28 cellular contexts compared by ENCODE assay signal in the genomic region with DNA sequence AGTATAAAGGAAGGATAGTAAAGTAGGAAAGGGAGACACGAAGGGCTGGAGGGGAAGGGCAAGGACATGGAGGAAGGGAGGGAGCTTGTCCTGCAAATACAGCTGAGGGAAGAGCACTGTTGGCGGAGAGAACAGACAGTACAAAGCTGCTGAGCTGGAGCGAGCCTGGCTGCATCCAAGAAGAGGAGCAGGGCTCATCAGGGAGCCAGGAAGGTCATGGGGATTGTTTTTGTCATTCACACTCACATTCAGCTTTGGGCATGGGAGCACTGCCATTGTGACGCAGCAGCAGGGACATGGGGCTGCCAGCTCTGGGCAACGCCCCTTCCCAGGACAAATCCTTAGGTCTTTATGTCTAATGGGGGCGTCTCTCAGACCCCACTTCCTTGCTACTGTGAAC.
DNase-seq lines count a peak whose midpoint lies in the region; ATAC-seq and TF ChIP-seq lines count a peak whose summit lies in the region.
"Had no signal": no experiment of that assay in that cellular context is flagged by ENCODE, and none has a peak within 500 bp of the region (broad histone marks: within the 10 kb centered on the region; RNA-seq: fewer than 3 reads in every experiment).

No MANE protein-coding gene starts in this region.

- 42 to 47% methylated on average over 6 of the region's 6 CpGs for WGBS in GM23248 (ENCODE audit: low coverage in 1 of 2, low lambda C conversion rate in 2 of 2, missing lambda C conversion rate in 2 of 2), 2 experiments
- no CpG with 5 or more reads among the region's 6 CpGs for WGBS in IMR-90 (ENCODE audit: extremely low coverage in 2 of 2, insufficient read length in 1 of 2), 2 experiments

- no peak overlapping the region for H2AFZ ChIP-seq in GM23248
- H2AFZ ChIP-seq in IMR-90 (replicated peaks; ENCODE audit: low read length, poor library complexity), result no peak overlapping the region

- H3K9me3 ChIP-seq in GM23248 (ENCODE audit: low read depth), result no peaks in the 10 kb centered on the region
- no peaks in the 10 kb centered on the region for H3K9me3 ChIP-seq in IMR-90 (ENCODE audit: control insufficient read depth, insufficient read depth, low read length)
- H3K9me3 ChIP-seq in right atrium auricular region, result no peaks in the 10 kb centered on the region
- H3K9me3 ChIP-seq: BE2C, pancreas, tibial artery had no signal

- dilution Hi-C loops in IMR-90 (cut with HindIII; ENCODE audit: low sequenced_read_pairs, unreplicated experiment), result no loop called here

- no peaks in the 10 kb centered on the region for H3K36me3 ChIP-seq in GM23248 (ENCODE audit: low read depth)
- no peaks in the 10 kb centered on the region for H3K36me3 ChIP-seq in IMR-90 (ENCODE audit: control insufficient read depth, insufficient read depth, low read length)
- no peaks in the 10 kb centered on the region for H3K36me3 ChIP-seq in right atrium auricular region
- H3K36me3 ChIP-seq: BE2C, pancreas, tibial artery had no signal

- no peaks in the 10 kb centered on the region for H3K9me2 ChIP-seq in GM23248 (ENCODE audit: insufficient read depth)

- peaks cover 43% of the 10 kb centered on the region for H3K4me1 Mint-ChIP-seq in osteocyte (ENCODE audit: unreplicated experiment)
- H3K4me1 Mint-ChIP-seq: activated naive CD8-positive, alpha-beta T cell treated with anti-CD3 and anti-CD28 coated beads, Interleukin-2, amount 10 ng/mL, durations not matched to agents 7 days and 5 days; CD8-positive, alpha-beta memory T cell had no signal

- H3K27me3 ChIP-seq in GM23248 (replicated peaks; ENCODE audit: insufficient read depth) (no peaks in the 10 kb centered on the region), IMR-90 (ENCODE audit: control insufficient read depth, insufficient read depth, low read length) (no peaks in the 10 kb centered on the region), right atrium auricular region (no peaks in the 10 kb centered on the region)
- H3K27me3 ChIP-seq: BE2C, pancreas, tibial artery had no signal

- peak overlapping the region; percentile 34; the same call in 1 of the 2 replicates for H3K23ac ChIP-seq in IMR-90 (ENCODE audit: low read depth, low read length)

- BruUV-seq in IMR-90 (replicated peaks; lab: Mats Ljungman, UMichigan), result no TSS peak

- H3K9ac ChIP-seq in GM23248, result no peak overlapping the region
- no peak overlapping the region for H3K9ac ChIP-seq in IMR-90 (ENCODE audit: low read depth, low read length)

- peak overlapping the region; percentile 81 for H3K14ac ChIP-seq in IMR-90 (replicated peaks; ENCODE audit: low read depth, low read length)

- H3K4me2 ChIP-seq in GM23248 (ENCODE audit: unreplicated experiment) (no peak overlapping the region), IMR-90 (ENCODE audit: low read depth, low read length) (no peak overlapping the region)

- H3K27me3 Mint-ChIP-seq in osteocyte (ENCODE audit: unreplicated experiment), result no peaks in the 10 kb centered on the region
- H3K27me3 Mint-ChIP-seq: activated naive CD8-positive, alpha-beta T cell treated with anti-CD3 and anti-CD28 coated beads, Interleukin-2, amount 10 ng/mL, durations not matched to agents 7 days and 5 days had no signal

- H3K4ac ChIP-seq in IMR-90 (ENCODE audit: low read depth, low read length), result peak overlapping the region; percentile 95

- H2AK9ac ChIP-seq in IMR-90 (replicated peaks; ENCODE audit: low read depth, low read length, poor library complexity), result no peak overlapping the region

- peaks cover 0 to 42% of the 10 kb centered on the region in 2 experiments; a peak in 3 of 4 replicates for H3K79me1 ChIP-seq in IMR-90 (ENCODE audit: low read depth in 1 of 2, low read length in 2 of 2)

- H4K20me1 ChIP-seq in GM23248 (ENCODE audit: insufficient read depth) (no peaks in the 10 kb centered on the region), IMR-90 (ENCODE audit: insufficient read depth, low read length) (no peaks in the 10 kb centered on the region)

- H3K4me3 ChIP-seq in GM23248 (no peak overlapping the region), IMR-90 (ENCODE audit: insufficient read depth, low read depth, low read length) (no peak overlapping the region), right atrium auricular region (no peak overlapping the region)
- H3K4me3 ChIP-seq: pancreas, tibial artery had no signal

- H4K5ac ChIP-seq in IMR-90 (ENCODE audit: low read depth, low read length), result peak overlapping the region; percentile 66

- peak overlapping the region; percentile 99; the same call in 2 of the 3 replicates for H2BK15ac ChIP-seq in IMR-90 (ENCODE audit: low read depth, low read length)

- H4K91ac ChIP-seq in IMR-90 (ENCODE audit: insufficient read depth, low read depth, low read length), result peak overlapping the region; percentile 82

- ATAC-seq in IMR-90 (ENCODE audit: low read depth), result no peak
- ATAC-seq in HG03354 (IDR thresholded peaks at IDR 0.05; ENCODE audit: poor library complexity, severe bottlenecking, unreplicated experiment), result no peak
- ATAC-seq: esophagus mucosa; foreskin keratinocyte; natural killer cell treated with Interleukin-12 subunit alpha and Interleukin-12 subunit beta and Interleukin-15 and Interleukin-18, amount 100 ng/mL, for 72 hours; pancreas; PC-3 had no signal

- intact Hi-C loops in IMR-90 (cut with micrococcal nuclease), result no loop called here

- no peak for TF ChIP-seq POLR2A in IMR-90 (IDR thresholded peaks at IDR 0.05; ENCODE audit: low read depth, low read length)

- POLR2A ChIA-PET in IMR-90 (lab: Charles Lee; ENCODE audit: unreplicated experiment), result no interaction called here

- H3K4me1 ChIP-seq in GM23248 (ENCODE audit: insufficient read depth) (peaks cover 47% of the 10 kb centered on the region), IMR-90 (ENCODE audit: control insufficient read depth, insufficient read depth, low read length) (peaks cover 29% of the 10 kb centered on the region), right atrium auricular region (peaks cover 0 to 31% of the 10 kb centered on the region in 2 donors)
- H3K4me1 ChIP-seq: foreskin keratinocyte, pancreas had no signal

- H3K36me3 Mint-ChIP-seq in osteocyte (ENCODE audit: unreplicated experiment), result no peaks in the 10 kb centered on the region
- H3K36me3 Mint-ChIP-seq: activated naive CD8-positive, alpha-beta T cell treated with anti-CD3 and anti-CD28 coated beads, Interleukin-2, amount 10 ng/mL, durations not matched to agents 7 days and 5 days; CD8-positive, alpha-beta memory T cell; natural killer cell treated with Interleukin-12 subunit alpha and Interleukin-12 subunit beta and Interleukin-15 and Interleukin-18, amount 100 ng/mL, for 72 hours had no signal

- peak overlapping the region; percentile 100 for H2AK5ac ChIP-seq in IMR-90 (ENCODE audit: low read depth, low read length)

- H3K9me1 ChIP-seq in IMR-90 (ENCODE audit: insufficient read depth, low read length), result peaks cover 52% of the 10 kb centered on the region

- H3K56ac ChIP-seq in IMR-90 (ENCODE audit: extremely low read depth, insufficient read depth, low read length), result no peak overlapping the region

- no peak for TF ChIP-seq RAD21 in IMR-90 (IDR thresholded peaks at IDR 0.05; ENCODE audit: low read length)

- H3K27ac ChIP-seq in GM23248 (0 out of 2 replicates have a peak overlapping the region, but pooled peaks have one; percentile 96), IMR-90 (ENCODE audit: insufficient read depth, low read length) (peak overlapping the region; percentile 59), right atrium auricular region (peak overlapping the region; percentile 84 to 85)
- H3K27ac ChIP-seq: foreskin keratinocyte, pancreas, tibial artery had no signal

- H3K9me3 Mint-ChIP-seq in osteocyte (ENCODE audit: unreplicated experiment), result no peaks in the 10 kb centered on the region
- H3K9me3 Mint-ChIP-seq: activated naive CD8-positive, alpha-beta T cell treated with anti-CD3 and anti-CD28 coated beads, Interleukin-2, amount 10 ng/mL, durations not matched to agents 7 days and 5 days; CD8-positive, alpha-beta memory T cell; natural killer cell treated with Interleukin-12 subunit alpha and Interleukin-12 subunit beta and Interleukin-15 and Interleukin-18, amount 100 ng/mL, for 72 hours had no signal

- CTCF ChIA-PET in IMR-90 (lab: Yijun Ruan, JAX), result no interaction called here

- H2BK120ac ChIP-seq in IMR-90 (ENCODE audit: low read depth, low read length), result peak overlapping the region; percentile 97

- H3K27ac Mint-ChIP-seq in osteocyte (ENCODE audit: unreplicated experiment), result peak overlapping the region; percentile 38
- H3K27ac Mint-ChIP-seq: activated naive CD8-positive, alpha-beta T cell treated with anti-CD3 and anti-CD28 coated beads, Interleukin-2, amount 10 ng/mL, durations not matched to agents 7 days and 5 days; CD8-positive, alpha-beta memory T cell; natural killer cell treated with Interleukin-12 subunit alpha and Interleukin-12 subunit beta and Interleukin-15 and Interleukin-18, amount 100 ng/mL, for 72 hours had no signal

- peaks cover 68% of the 10 kb centered on the region for H3F3A ChIP-seq in GM23248 (ENCODE audit: insufficient read depth)

- H4K8ac ChIP-seq in IMR-90 (ENCODE audit: low read depth in 2 of 2, low read length in 2 of 2), result peak overlapping the region; percentile 23 to 61; a peak in 3 of 4 replicates

- H3K4me3 Mint-ChIP-seq in osteocyte (ENCODE audit: unreplicated experiment), result no peak overlapping the region
- H3K4me3 Mint-ChIP-seq: activated naive CD8-positive, alpha-beta T cell treated with anti-CD3 and anti-CD28 coated beads, Interleukin-2, amount 10 ng/mL, durations not matched to agents 7 days and 5 days; CD8-positive, alpha-beta memory T cell; natural killer cell treated with Interleukin-12 subunit alpha and Interleukin-12 subunit beta and Interleukin-15 and Interleukin-18, amount 100 ng/mL, for 72 hours had no signal

- H2BK20ac ChIP-seq in IMR-90 (ENCODE audit: low read depth, low read length), result peak overlapping the region; percentile 90

- peak overlapping the region; percentile 78 for H3K18ac ChIP-seq in IMR-90 (ENCODE audit: low read depth, low read length)

- in situ Hi-C loops in GM23248 (cut with MboI) (no loop called here), IMR-90 (cut with MboI; ENCODE audit: low sequenced_read_pairs) (no loop called here)

- peak overlapping the region; percentile 98 for H2BK5ac ChIP-seq in IMR-90 (ENCODE audit: low read depth, low read length, poor library complexity, severe bottlenecking)

- no peaks in the 10 kb centered on the region for H3K79me2 ChIP-seq in GM23248 (ENCODE audit: insufficient read depth)

- no peak for DNase-seq in GM23248
- DNase-seq in IMR-90, result no peak
- DNase-seq in right atrium auricular region (ENCODE audit: low spot score), result peak; percentile 56
- DNase-seq in osteocyte (ENCODE audit: extremely low spot score, unreplicated experiment), result peak; percentile 40
- no peak for DNase-seq in 8988T
- DNase-seq in activated T-cell treated with anti-CD3 and anti-CD28 coated beads, Interleukin-2, amount 50 U/mL, for 48 hours, result no peak
- DNase-seq in mesenteric fat pad (ENCODE audit: low spot score), result no peak
- DNase-seq: activated CD4-positive, alpha-beta T cell treated with anti-CD3 and anti-CD28 coated beads, Interleukin-2, amount 50 U/mL, for 4 hours; activated naive CD8-positive, alpha-beta T cell treated with anti-CD3 and anti-CD28 coated beads, Interleukin-2, amount 10 ng/mL, durations not matched to agents 7 days and 5 days; BE2C; CD8-positive, alpha-beta memory T cell; central memory CD4-positive, alpha-beta T cell; DMS 273 treated with DMSO at 0.1 percent for 48 hours; foreskin keratinocyte; hippocampal formation; NCI-H1092 treated with DMSO at 0.1 percent for 48 hours; NCI-H1930; NCI-H524 treated with DMSO at 0.1 percent for 48 hours; NK-92 treated with Interleukin-12 subunit alpha and Interleukin-12 subunit beta, amount 100 ng/mL, for 24 hours; pancreas; PC-3; SHP77; stimulated activated CD4-positive, alpha-beta T cell treated with anti-CD3 and anti-CD28 coated beads, Interleukin-15, amount 100 ng/mL, for 24 hours; stimulated activated naive CD4-positive, alpha-beta T cell treated with Interleukin-2 at 50 U/mL for 16 hours; tibial artery had no signal

- TF ChIP-seq CTCF in IMR-90 (conservative IDR thresholded peaks at IDR 0.05; ENCODE audit: low read depth, low read length), result no peak
- no peak for TF ChIP-seq CTCF in right atrium auricular region (IDR thresholded peaks at IDR 0.05)
- no peak for TF ChIP-seq CTCF in osteocyte (IDR thresholded peaks at IDR 0.05)

Comparison
In these comparisons a context has a peak if more than half of its experiments do, and no peak if none do; other contexts are left out.
1. DNase-seq: peak in right atrium auricular region (single experiment) and osteocyte (single experiment); none in GM23248 (single experiment), IMR-90 (single experiment), 8988T (single experiment), activated T-cell treated with anti-CD3 and anti-CD28 coated beads, Interleukin-2, amount 50 U/mL, for 48 hours (0 of 2) and mesenteric fat pad (single experiment).
2. Peak in every context shown above with its lines, with median percentiles within 50 percentile points of each other: H3K27ac ChIP-seq.